ENCODE assay signal across 13 cellular contexts in the genomic region with DNA sequence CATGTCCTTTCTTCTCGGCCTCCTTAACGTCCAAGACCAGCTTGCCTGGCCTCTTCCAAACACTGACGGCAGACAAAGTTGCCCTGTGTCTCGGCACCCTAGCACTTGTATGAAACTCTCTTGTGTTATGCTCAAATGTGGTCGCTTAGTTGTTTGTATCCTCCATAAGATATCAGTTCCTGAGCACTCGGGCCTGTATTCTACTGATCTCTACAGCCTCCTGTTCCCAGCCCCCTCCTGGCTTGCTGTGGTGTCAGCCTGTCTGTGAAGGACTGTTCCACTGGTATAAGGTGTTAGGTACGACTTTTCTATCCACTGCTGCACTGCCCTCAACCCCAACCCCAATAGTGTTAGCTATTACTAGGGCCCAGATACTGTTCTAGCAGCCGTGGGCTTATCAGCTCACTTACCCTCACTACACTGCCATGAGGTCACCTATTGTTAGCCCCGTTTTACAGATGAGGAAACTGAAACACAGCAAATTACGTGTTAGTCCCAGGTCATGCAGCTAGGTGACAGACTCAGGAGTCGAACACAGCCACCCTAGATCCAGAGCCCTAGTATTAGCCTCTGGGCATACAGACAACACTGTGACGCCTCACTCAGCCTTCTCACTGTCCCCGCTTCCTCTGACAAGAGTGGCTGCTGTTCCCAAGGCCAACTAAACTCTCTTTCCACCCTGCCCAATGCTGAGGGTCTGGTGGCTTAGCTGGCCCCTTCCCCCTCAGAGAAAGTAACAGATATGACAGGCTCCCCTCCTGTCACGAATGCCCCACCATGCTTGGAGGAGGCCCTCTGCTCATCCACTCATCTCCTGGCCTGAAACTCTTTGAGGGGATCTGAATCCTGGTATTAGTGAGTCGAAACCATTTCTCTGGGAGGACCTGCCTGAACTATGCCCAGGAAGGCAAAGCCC. TPM values are rescaled to one million over a fixed set of nuclear protein-coding genes. Genes with fewer than 3 reads are reported as not detected.
DNase-seq lines count a peak whose midpoint lies in the region; ATAC-seq and TF ChIP-seq lines count a peak whose summit lies in the region.
"Had no signal": no experiment of that assay in that cellular context is flagged by ENCODE, and none has a peak within 500 bp of the region (broad histone marks: within the 10 kb centered on the region; RNA-seq: fewer than 3 reads in every experiment).

No MANE protein-coding gene starts in this region.

- H3K27ac ChIP-seq in brain microvascular endothelial cell, result no peak overlapping the region
- H3K27ac ChIP-seq: epithelial cell of prostate had no signal

- H3K27me3 Mint-ChIP-seq in activated CD4-positive, alpha-beta T cell treated with anti-CD3 and anti-CD28 coated beads, Interleukin-2, amount 10 ng/mL, durations not matched to agents 24 days and 14 days, result no peaks in the 10 kb centered on the region
- no peaks in the 10 kb centered on the region for H3K27me3 Mint-ChIP-seq in activated naive CD8-positive, alpha-beta T cell treated with anti-CD3 and anti-CD28 coated beads, Interleukin-2, amount 10 ng/mL, durations not matched to agents 7 days and 5 days

- no peaks in the 10 kb centered on the region for H3K36me3 Mint-ChIP-seq in activated CD4-positive, alpha-beta T cell treated with anti-CD3 and anti-CD28 coated beads, Interleukin-2, amount 10 ng/mL, durations not matched to agents 24 days and 14 days (ENCODE audit: low read depth)
- H3K36me3 Mint-ChIP-seq in activated naive CD8-positive, alpha-beta T cell treated with anti-CD3 and anti-CD28 coated beads, Interleukin-2, amount 10 ng/mL, durations not matched to agents 7 days and 5 days, result peaks cover 6% of the 10 kb centered on the region

- no peak for DNase-seq in activated CD4-positive, alpha-beta T cell treated with anti-CD3 and anti-CD28 coated beads, Interleukin-2, amount 10 ng/mL, durations not matched to agents 24 days and 14 days
- DNase-seq in activated CD4-positive, alpha-beta T cell treated with anti-CD3 and anti-CD28 coated beads for 48 hours, result no peak
- DNase-seq in KBM-7 (peak; percentile 12), brain microvascular endothelial cell (no peak), RKO (ENCODE audit: low spot score) (no peak)
- DNase-seq in activated naive CD8-positive, alpha-beta T cell treated with anti-CD3 and anti-CD28 coated beads, Interleukin-2, amount 10 ng/mL, durations not matched to agents 7 days and 5 days, result peak; percentile 53
- DNase-seq in stimulated activated naive CD8-positive, alpha-beta T cell treated with anti-CD3 and anti-CD28 coated beads, Interleukin-15, Interleukin-2, amounts not matched to agents 100 U/mL and 50 U/mL, for 24 hours, result no peak
- DNase-seq: aorta; NCI-H187; nephron progenitor cell; stimulated activated CD4-positive, alpha-beta T cell treated with anti-CD3 and anti-CD28 coated beads, Interleukin-12 subunit alpha, Interleukin-12 subunit beta, amount 100 ng/mL, for 4 hours had no signal

- no peaks in the 10 kb centered on the region for H3K36me3 ChIP-seq in brain microvascular endothelial cell (replicated peaks)

- no peak for TF ChIP-seq CTCF in brain microvascular endothelial cell (IDR thresholded peaks at IDR 0.05; ENCODE audit: low read depth, low read length, missing control alignments)

- no peaks in the 10 kb centered on the region for H3K9me3 Mint-ChIP-seq in activated CD4-positive, alpha-beta T cell treated with anti-CD3 and anti-CD28 coated beads, Interleukin-2, amount 10 ng/mL, durations not matched to agents 24 days and 14 days
- no peaks in the 10 kb centered on the region for H3K9me3 Mint-ChIP-seq in activated naive CD8-positive, alpha-beta T cell treated with anti-CD3 and anti-CD28 coated beads, Interleukin-2, amount 10 ng/mL, durations not matched to agents 7 days and 5 days

- in situ Hi-C loops in KBM-7 (cut with MboI; ENCODE audit: low pct_unique_long_range_greater_than_20kb, low sequenced_read_pairs) (loop anchor here (10.0 kb wide), 1 partner anchor 73 kb away; no protein-coding TSS in a partner anchor), brain microvascular endothelial cell (cut with HindIII; ENCODE audit: low pct_ligation_motif_present, low sequenced_read_pairs) (no loop called here)

- peak; percentile 34 for ATAC-seq in activated naive CD8-positive, alpha-beta T cell treated with anti-CD3 and anti-CD28 coated beads, Interleukin-2, amount 10 ng/mL, durations not matched to agents 7 days and 5 days (ENCODE audit: low read depth)
- peak; percentile 24 for ATAC-seq in stimulated activated naive CD8-positive, alpha-beta T cell treated with anti-CD3 and anti-CD28 coated beads, Interleukin-15, Interleukin-2, amounts not matched to agents 100 U/mL and 50 U/mL, for 24 hours
- ATAC-seq in HG02571 (IDR thresholded peaks at IDR 0.05; ENCODE audit: unreplicated experiment), result no peak

- H3K4me3 Mint-ChIP-seq in activated CD4-positive, alpha-beta T cell treated with anti-CD3 and anti-CD28 coated beads, Interleukin-2, amount 10 ng/mL, durations not matched to agents 24 days and 14 days, result peak overlapping the region; percentile 72
- peak overlapping the region; percentile 81 for H3K4me3 Mint-ChIP-seq in activated naive CD8-positive, alpha-beta T cell treated with anti-CD3 and anti-CD28 coated beads, Interleukin-2, amount 10 ng/mL, durations not matched to agents 7 days and 5 days
- H3K4me3 Mint-ChIP-seq: nephron progenitor cell had no signal

- H3K27me3 ChIP-seq in brain microvascular endothelial cell (replicated peaks), result no peaks in the 10 kb centered on the region

- H3K4me1 Mint-ChIP-seq in activated CD4-positive, alpha-beta T cell treated with anti-CD3 and anti-CD28 coated beads, Interleukin-2, amount 10 ng/mL, durations not matched to agents 24 days and 14 days, result peaks cover 47% of the 10 kb centered on the region
- H3K4me1 Mint-ChIP-seq in activated naive CD8-positive, alpha-beta T cell treated with anti-CD3 and anti-CD28 coated beads, Interleukin-2, amount 10 ng/mL, durations not matched to agents 7 days and 5 days, result peaks cover 40% of the 10 kb centered on the region

- no peak overlapping the region for H3K4me3 ChIP-seq in brain microvascular endothelial cell (ENCODE audit: low read depth, low read length)

- POLR2A ChIA-PET in activated naive CD8-positive, alpha-beta T cell treated with anti-CD3 and anti-CD28 coated beads, Interleukin-2, amount 10 ng/mL, durations not matched to agents 7 days and 5 days (lab: Charles Lee), result interaction anchor here (0.6 to 3.0 kb wide), 10 partner anchors 12 to 163 kb away, joined by 3 to 20 read pairs (median 6); partner anchors contain the start of gene ZNF652

- intact Hi-C loops in activated CD4-positive, alpha-beta T cell treated with anti-CD3 and anti-CD28 coated beads, Interleukin-2, amount 10 ng/mL, durations not matched to agents 24 days and 14 days (cut with micrococcal nuclease), result no loop called here

- H3K27ac Mint-ChIP-seq in activated CD4-positive, alpha-beta T cell treated with anti-CD3 and anti-CD28 coated beads, Interleukin-2, amount 10 ng/mL, durations not matched to agents 24 days and 14 days, result peak overlapping the region; percentile 88
- H3K27ac Mint-ChIP-seq in activated naive CD8-positive, alpha-beta T cell treated with anti-CD3 and anti-CD28 coated beads, Interleukin-2, amount 10 ng/mL, durations not matched to agents 7 days and 5 days, result peak overlapping the region; percentile 97
- H3K27ac Mint-ChIP-seq: nephron progenitor cell had no signal

RNA-seq across cellular contexts. Expression of gene ZNF652, which starts 25.6 kb away (rescaled TPM):
- total RNA-seq in activated CD4-positive, alpha-beta T cell treated with anti-CD3 and anti-CD28 coated beads, Interleukin-2, amount 10 ng/mL, durations not matched to agents 24 days and 14 days, result 4.5 and 5.5 TPM in 2 replicates
- total RNA-seq in activated naive CD8-positive, alpha-beta T cell treated with anti-CD3 and anti-CD28 coated beads, Interleukin-2, amount 10 ng/mL, durations not matched to agents 7 days and 5 days, result 10 to 100 TPM; 43.6 to 47.7 TPM

RNA-seq across cellular contexts. Expression of gene PHB1, which starts 27.1 kb away (rescaled TPM):
- total RNA-seq in activated CD4-positive, alpha-beta T cell treated with anti-CD3 and anti-CD28 coated beads, Interleukin-2, amount 10 ng/mL, durations not matched to agents 24 days and 14 days, result 440 and 448 TPM in 2 replicates
- 100 to 1,000 TPM; 104 to 110 TPM for total RNA-seq in activated naive CD8-positive, alpha-beta T cell treated with anti-CD3 and anti-CD28 coated beads, Interleukin-2, amount 10 ng/mL, durations not matched to agents 7 days and 5 days

Comparison
In these comparisons a context has a peak if more than half of its experiments do, and no peak if none do; other contexts are left out.
1. DNase-seq: peak in KBM-7 (single experiment) and activated naive CD8-positive, alpha-beta T cell treated with anti-CD3 and anti-CD28 coated beads, Interleukin-2, amount 10 ng/mL, durations not matched to agents 7 days and 5 days (single experiment); none in activated CD4-positive, alpha-beta T cell treated with anti-CD3 and anti-CD28 coated beads, Interleukin-2, amount 10 ng/mL, durations not matched to agents 24 days and 14 days (single experiment), activated CD4-positive, alpha-beta T cell treated with anti-CD3 and anti-CD28 coated beads for 48 hours (single experiment), stimulated activated naive CD8-positive, alpha-beta T cell treated with anti-CD3 and anti-CD28 coated beads, Interleukin-15, Interleukin-2, amounts not matched to agents 100 U/mL and 50 U/mL, for 24 hours (single experiment), brain microvascular endothelial cell (single experiment) and RKO (single experiment).